ENCODE assay signal across 11 cellular contexts in genomic region chr3:157179365-157179803, GRCh38.
"Had no signal": no experiment of that assay in that cellular context is flagged by ENCODE, and none has a peak within 500 bp of the region (broad histone marks: within the 10 kb centered on the region; RNA-seq: fewer than 3 reads in every experiment).

No MANE protein-coding gene starts in this region.

- H3K27ac Mint-ChIP-seq: GM23338, H9, HFFc6 had no signal

- ATAC-seq: GM23338, HCT116 had no signal

- DNase-seq: GM23248, GOT3, H7, H9, HCEC 1CT, HFFc6 had no signal

- H3K4me3 Mint-ChIP-seq: GM23338, H9, HFFc6 had no signal

- FAIRE-seq: H1, H54 had no signal

- H3K4me3 ChIP-seq: GM23248, GM23338, HAP-1 had no signal

- H3K27ac ChIP-seq: GM23248 had no signal
